In the genomic region with DNA sequence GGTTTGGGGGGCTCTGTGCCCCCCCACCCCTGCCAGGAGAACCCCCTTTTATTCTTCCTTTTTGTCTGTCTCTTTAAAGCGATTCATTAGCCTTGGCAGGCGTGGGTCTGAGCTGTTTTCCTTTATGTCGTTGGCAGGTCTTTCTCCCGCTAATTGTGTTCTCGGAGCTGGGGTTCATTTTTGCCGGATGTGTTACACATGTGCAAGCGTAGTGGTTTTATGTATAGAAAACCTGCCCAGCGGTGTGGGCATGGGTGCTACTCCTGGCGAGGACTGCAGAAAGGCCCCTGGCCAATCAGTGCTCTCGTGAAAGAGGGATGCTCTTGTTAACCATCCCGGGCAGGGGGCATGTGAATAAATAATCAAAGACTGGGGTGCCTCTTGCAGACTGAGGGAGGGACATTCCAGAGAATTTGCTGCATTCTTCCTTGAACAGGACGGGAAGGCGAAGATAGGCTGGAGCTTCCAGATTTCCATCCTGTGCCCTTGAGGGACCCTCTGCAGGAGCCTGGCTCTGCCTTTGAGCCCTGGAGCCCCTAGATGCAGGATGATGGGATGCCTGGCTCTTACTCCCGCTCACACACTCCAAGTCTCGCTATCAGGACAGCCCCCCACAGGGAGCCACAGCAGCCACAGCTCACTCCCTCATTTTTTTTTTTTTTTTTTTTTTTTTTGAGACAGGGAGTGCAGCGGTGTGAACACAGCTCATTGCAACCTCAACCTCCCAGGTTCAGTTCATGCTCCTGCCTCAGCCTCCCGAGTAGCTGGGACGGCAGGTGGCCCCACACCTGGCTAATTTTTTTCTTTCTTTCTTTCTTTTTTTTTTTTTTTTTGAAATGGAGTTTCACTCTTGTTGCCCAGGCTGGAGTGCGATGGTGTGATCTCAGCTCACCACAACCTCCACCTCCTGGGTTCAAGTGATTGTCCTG, we compare ENCODE assay signal across 22 cellular contexts. TPM values are rescaled to one million over a fixed set of nuclear protein-coding genes. Genes with fewer than 3 reads are reported as not detected.
A peak's percentile ranks its signal among the peaks of the same experiment; 100 is the strongest.
DNase-seq lines count a peak whose midpoint lies in the region; ATAC-seq, FAIRE-seq and TF ChIP-seq lines count a peak whose summit lies in the region.
"Had no signal": no experiment of that assay in that cellular context is flagged by ENCODE, and none has a peak within 500 bp of the region (broad histone marks: within the 10 kb centered on the region; RNA-seq: fewer than 3 reads in every experiment).

No MANE protein-coding gene starts in this region.

- ATAC-seq in GM19023 (IDR thresholded peaks at IDR 0.05; ENCODE audit: unreplicated experiment) (no peak), GM19455 (IDR thresholded peaks at IDR 0.05; ENCODE audit: unreplicated experiment) (no peak)
- no peak for ATAC-seq in activated CD8-positive, alpha-beta memory T cell treated with anti-CD3 and anti-CD28 coated beads, Interleukin-2, amount 10 ng/mL, durations not matched to agents 7 days and 5 days
- ATAC-seq: activated T-cell treated with anti-CD3 and anti-CD28 coated beads, Interleukin-2, amount 50 U/mL, for 72 hours; natural killer cell treated with Interleukin-12 subunit alpha and Interleukin-12 subunit beta and Interleukin-15 and Interleukin-18, amount 100 ng/mL, for 72 hours had no signal

- H3K4me2 ChIP-seq in astrocyte (ENCODE audit: low read length) (peak overlapping the region; percentile 48), smooth muscle cell (no peak overlapping the region)
- H3K4me2 ChIP-seq: PC-9 had no signal

- peaks cover 35% of the 10 kb centered on the region for H3K4me1 Mint-ChIP-seq in astrocyte (ENCODE audit: low read depth, unreplicated experiment)
- H3K4me1 Mint-ChIP-seq in activated CD8-positive, alpha-beta memory T cell treated with anti-CD3 and anti-CD28 coated beads, Interleukin-2, amount 10 ng/mL, durations not matched to agents 7 days and 5 days = no peaks in the 10 kb centered on the region
- H3K4me1 Mint-ChIP-seq: activated CD4-positive, alpha-beta memory T cell treated with anti-CD3 and anti-CD28 coated beads, Interleukin-2, amount 10 ng/mL, durations not matched to agents 7 days and 5 days had no signal

- no peaks in the 10 kb centered on the region for H3K27me3 ChIP-seq in astrocyte (ENCODE audit: insufficient read depth, low read length)
- H3K27me3 ChIP-seq in smooth muscle cell (ENCODE audit: low read depth) = no peaks in the 10 kb centered on the region
- H3K27me3 ChIP-seq: BLaER1 treated with 17β-estradiol and CSF1 and Interleukin-3, amounts not matched to agents 10 nM and 100 nM; tibial artery had no signal

- no peak overlapping the region for H2AFZ ChIP-seq in astrocyte (ENCODE audit: low read depth, low read length)
- H2AFZ ChIP-seq in smooth muscle cell (ENCODE audit: low read depth) = no peak overlapping the region
- H2AFZ ChIP-seq: PC-9 had no signal

- no peak overlapping the region for H3K9ac ChIP-seq in astrocyte (ENCODE audit: low read length)
- no peak overlapping the region for H3K9ac ChIP-seq in smooth muscle cell (ENCODE audit: low read depth)

- 67 to 76% methylated on average over 12 to 14 of the region's 19 CpGs for WGBS in mesodermal cell (ENCODE audit: insufficient coverage in 2 of 2), 2 experiments
- 77% methylated on average over 19 of the region's 19 CpGs for WGBS in smooth muscle cell (ENCODE audit: low lambda C conversion rate)

- H3K4me3 ChIP-seq in astrocyte (ENCODE audit: insufficient read depth, low read depth, low read length) = no peak overlapping the region
- H3K4me3 ChIP-seq in mesodermal cell (ENCODE audit: extremely low read depth, insufficient read depth, low read length, poor library complexity, severe bottlenecking) = no peak overlapping the region
- H3K4me3 ChIP-seq in smooth muscle cell = no peak overlapping the region
- H3K4me3 ChIP-seq: BLaER1 treated with 17β-estradiol and CSF1 and Interleukin-3, amounts not matched to agents 10 nM and 100 nM; PC-9; tibial artery had no signal

- H4K20me1 ChIP-seq in astrocyte (ENCODE audit: insufficient read depth, low read length) = peaks cover 82% of the 10 kb centered on the region
- H4K20me1 ChIP-seq in smooth muscle cell (ENCODE audit: low read depth) = peaks cover 99% of the 10 kb centered on the region

- H3F3A ChIP-seq in smooth muscle cell (ENCODE audit: low read depth) = peaks cover 24% of the 10 kb centered on the region

- H3K79me2 ChIP-seq in astrocyte (ENCODE audit: insufficient read depth, low read length) (peaks cover 75% of the 10 kb centered on the region), smooth muscle cell (ENCODE audit: low read depth) (peaks cover 92% of the 10 kb centered on the region)

- H3K36me3 Mint-ChIP-seq in astrocyte (ENCODE audit: low read depth, unreplicated experiment) = peaks cover 2% of the 10 kb centered on the region
- H3K36me3 Mint-ChIP-seq in activated CD8-positive, alpha-beta memory T cell treated with anti-CD3 and anti-CD28 coated beads, Interleukin-2, amount 10 ng/mL, durations not matched to agents 7 days and 5 days = no peaks in the 10 kb centered on the region
- H3K36me3 Mint-ChIP-seq: activated naive CD8-positive, alpha-beta T cell treated with anti-CD3 and anti-CD28 coated beads, Interleukin-2, amount 10 ng/mL, durations not matched to agents 7 days and 5 days; natural killer cell treated with Interleukin-12 subunit alpha and Interleukin-12 subunit beta and Interleukin-15 and Interleukin-18, amount 100 ng/mL, for 72 hours had no signal

- no peak overlapping the region for H3K4me3 Mint-ChIP-seq in astrocyte (ENCODE audit: unreplicated experiment)
- no peak overlapping the region for H3K4me3 Mint-ChIP-seq in activated CD8-positive, alpha-beta memory T cell treated with anti-CD3 and anti-CD28 coated beads, Interleukin-2, amount 10 ng/mL, durations not matched to agents 7 days and 5 days
- H3K4me3 Mint-ChIP-seq: activated CD4-positive, alpha-beta memory T cell treated with anti-CD3 and anti-CD28 coated beads, Interleukin-2, amount 10 ng/mL, durations not matched to agents 7 days and 5 days; activated naive CD8-positive, alpha-beta T cell treated with anti-CD3 and anti-CD28 coated beads, Interleukin-2, amount 10 ng/mL, durations not matched to agents 7 days and 5 days; activated T-cell treated with anti-CD3 and anti-CD28 coated beads, Interleukin-2, amount 50 U/mL, for 72 hours; natural killer cell treated with Interleukin-12 subunit alpha and Interleukin-12 subunit beta and Interleukin-15 and Interleukin-18, amount 100 ng/mL, for 72 hours had no signal

- DNase-seq in HEK293T (ENCODE audit: extremely low spot score) (no peak), astrocyte (ENCODE audit: low read depth) (no peak), smooth muscle cell (lab: John Stamatoyannopoulos, UW; ENCODE audit: unreplicated experiment) (no peak), epidermal melanocyte (ENCODE audit: insufficient read length, low spot score) (no peak)
- no peak for DNase-seq in activated CD8-positive, alpha-beta memory T cell treated with anti-CD3 and anti-CD28 coated beads, Interleukin-2, amount 10 ng/mL, durations not matched to agents 7 days and 5 days
- DNase-seq: activated CD4-positive, alpha-beta memory T cell treated with anti-CD3 and anti-CD28 coated beads, Interleukin-2, amount 10 ng/mL, durations not matched to agents 7 days and 5 days; activated naive CD8-positive, alpha-beta T cell treated with anti-CD3 and anti-CD28 coated beads, Interleukin-2, amount 10 ng/mL, durations not matched to agents 7 days and 5 days; activated T-cell treated with anti-CD3 and anti-CD28 coated beads, Interleukin-2, amount 50 U/mL, for 72 hours; foreskin melanocyte; GF-D8; NCI-H1694; NCI-H526 treated with DMSO at 0.1 percent for 48 hours; PC-9; stimulated activated CD4-positive, alpha-beta T cell treated with anti-CD3 and anti-CD28 coated beads, Interleukin-4, amount 100 ng/mL, for 4 hours; tibial artery had no signal

- no peaks in the 10 kb centered on the region for H3K9me3 Mint-ChIP-seq in astrocyte (ENCODE audit: unreplicated experiment)
- H3K9me3 Mint-ChIP-seq in activated CD8-positive, alpha-beta memory T cell treated with anti-CD3 and anti-CD28 coated beads, Interleukin-2, amount 10 ng/mL, durations not matched to agents 7 days and 5 days (ENCODE audit: low read depth) = no peaks in the 10 kb centered on the region
- H3K9me3 Mint-ChIP-seq: activated CD4-positive, alpha-beta memory T cell treated with anti-CD3 and anti-CD28 coated beads, Interleukin-2, amount 10 ng/mL, durations not matched to agents 7 days and 5 days; activated naive CD8-positive, alpha-beta T cell treated with anti-CD3 and anti-CD28 coated beads, Interleukin-2, amount 10 ng/mL, durations not matched to agents 7 days and 5 days; activated T-cell treated with anti-CD3 and anti-CD28 coated beads, Interleukin-2, amount 50 U/mL, for 72 hours; natural killer cell treated with Interleukin-12 subunit alpha and Interleukin-12 subunit beta and Interleukin-15 and Interleukin-18, amount 100 ng/mL, for 72 hours had no signal

- POLR2A ChIA-PET in HEK293T (lab: Yijun Ruan, JAX) = no interaction called here

- H3K27ac ChIP-seq in astrocyte (ENCODE audit: low read depth, low read length) = no peak overlapping the region
- H3K27ac ChIP-seq in mesodermal cell (ENCODE audit: low read depth, low read length, severe bottlenecking) = peak overlapping the region; percentile 74
- peak overlapping the region; percentile 84 for H3K27ac ChIP-seq in smooth muscle cell (ENCODE audit: low read depth)
- H3K27ac ChIP-seq: PC-9, tibial artery had no signal

- H3K27me3 Mint-ChIP-seq in astrocyte (ENCODE audit: low read depth, unreplicated experiment) = no peaks in the 10 kb centered on the region
- no peaks in the 10 kb centered on the region for H3K27me3 Mint-ChIP-seq in activated CD8-positive, alpha-beta memory T cell treated with anti-CD3 and anti-CD28 coated beads, Interleukin-2, amount 10 ng/mL, durations not matched to agents 7 days and 5 days
- H3K27me3 Mint-ChIP-seq: activated CD4-positive, alpha-beta memory T cell treated with anti-CD3 and anti-CD28 coated beads, Interleukin-2, amount 10 ng/mL, durations not matched to agents 7 days and 5 days; activated naive CD8-positive, alpha-beta T cell treated with anti-CD3 and anti-CD28 coated beads, Interleukin-2, amount 10 ng/mL, durations not matched to agents 7 days and 5 days; natural killer cell treated with Interleukin-12 subunit alpha and Interleukin-12 subunit beta and Interleukin-15 and Interleukin-18, amount 100 ng/mL, for 72 hours had no signal

- H3K4me1 ChIP-seq in astrocyte (ENCODE audit: insufficient read depth, low read length) (peaks cover 12% of the 10 kb centered on the region), mesodermal cell (ENCODE audit: control insufficient read depth, insufficient read depth, low read length, poor library complexity, severe bottlenecking) (peaks cover 49% of the 10 kb centered on the region), smooth muscle cell (ENCODE audit: low read depth) (peaks cover 49% of the 10 kb centered on the region)

- H3K9me3 ChIP-seq in astrocyte (ENCODE audit: insufficient read depth, low read depth, low read length) (no peaks in the 10 kb centered on the region), mesodermal cell (ENCODE audit: control insufficient read depth, low read length) (no peaks in the 10 kb centered on the region), smooth muscle cell (replicated peaks; ENCODE audit: low read depth) (no peaks in the 10 kb centered on the region)
- H3K9me3 ChIP-seq: BLaER1 treated with 17β-estradiol and CSF1 and Interleukin-3, amounts not matched to agents 10 nM and 100 nM; tibial artery had no signal

- H3K36me3 ChIP-seq in astrocyte (ENCODE audit: insufficient read depth, low read length) (no peaks in the 10 kb centered on the region), mesodermal cell (ENCODE audit: control insufficient read depth, insufficient read depth, low read length) (peaks cover 12% of the 10 kb centered on the region), smooth muscle cell (ENCODE audit: low read depth) (no peaks in the 10 kb centered on the region)
- H3K36me3 ChIP-seq: tibial artery had no signal

- H3K27ac Mint-ChIP-seq in astrocyte (ENCODE audit: unreplicated experiment) = no peak overlapping the region
- H3K27ac Mint-ChIP-seq in activated CD8-positive, alpha-beta memory T cell treated with anti-CD3 and anti-CD28 coated beads, Interleukin-2, amount 10 ng/mL, durations not matched to agents 7 days and 5 days = no peak overlapping the region
- H3K27ac Mint-ChIP-seq: activated CD4-positive, alpha-beta memory T cell treated with anti-CD3 and anti-CD28 coated beads, Interleukin-2, amount 10 ng/mL, durations not matched to agents 7 days and 5 days; activated naive CD8-positive, alpha-beta T cell treated with anti-CD3 and anti-CD28 coated beads, Interleukin-2, amount 10 ng/mL, durations not matched to agents 7 days and 5 days; activated T-cell treated with anti-CD3 and anti-CD28 coated beads, Interleukin-2, amount 50 U/mL, for 72 hours had no signal

- no peak for FAIRE-seq in astrocyte (lab: Jason Lieb, UNC)
- FAIRE-seq: GM12892, HTR-8/SVneo had no signal

- TF ChIP-seq CTCF in astrocyte (IDR thresholded peaks at IDR 0.05; ENCODE audit: insufficient read depth, low read depth, low read length) (no peak), smooth muscle cell (IDR thresholded peaks at IDR 0.05; ENCODE audit: borderline replicate concordance, insufficient read depth, poor library complexity, severe bottlenecking) (no peak)

- CTCF ChIA-PET in HEK293T (lab: Yijun Ruan, JAX) = interaction anchor here (0.6 to 1.1 kb wide), 4 partner anchors 14 to 1190 kb away, joined by 3 to 5 read pairs (median 3); a partner anchor contains a TSS
- CTCF ChIA-PET in activated CD8-positive, alpha-beta memory T cell treated with anti-CD3 and anti-CD28 coated beads, Interleukin-2, amount 10 ng/mL, durations not matched to agents 7 days and 5 days (lab: Charles Lee) = no interaction called here

RNA-seq across cellular contexts. Expression of a gene that starts 14.2 kb away (rescaled TPM):
- total RNA-seq in astrocyte (62.6 and 62.7 TPM in 2 replicates), smooth muscle cell (22.7 and 25.4 TPM in 2 replicates)
- polyA plus RNA-seq in mesodermal cell (2013, experiment 1 of 2) = 93.2 TPM
- polyA plus RNA-seq in mesodermal cell (2013, experiment 2 of 2) = 83.9 TPM
- polyA plus RNA-seq in smooth muscle cell = 39.3 and 48.1 TPM in 2 replicates
- total RNA-seq in activated CD8-positive, alpha-beta memory T cell treated with anti-CD3 and anti-CD28 coated beads, Interleukin-2, amount 10 ng/mL, durations not matched to agents 7 days and 5 days = 10 to 100 TPM; 38.5 to 48.1 TPM

RNA-seq across cellular contexts. Expression of a gene that starts 37.3 kb away (rescaled TPM):
- total RNA-seq in astrocyte = 0.23 and 0.58 TPM in 2 replicates
- polyA plus RNA-seq in mesodermal cell (2013, experiment 1 of 2) = 0.81 TPM
- polyA plus RNA-seq in mesodermal cell (2013, experiment 2 of 2) = not detected
- total RNA-seq in smooth muscle cell = 0.13 TPM in 1 of 2 replicates, not detected in the other
- 0.79 and 1.5 TPM in 2 replicates for polyA plus RNA-seq in smooth muscle cell
- 1 to 10 TPM; 1.2 to 1.7 TPM for total RNA-seq in activated CD8-positive, alpha-beta memory T cell treated with anti-CD3 and anti-CD28 coated beads, Interleukin-2, amount 10 ng/mL, durations not matched to agents 7 days and 5 days

RNA-seq across cellular contexts. Expression of a gene that starts 42.9 kb away (rescaled TPM):
- total RNA-seq in astrocyte (69.5 and 76.7 TPM in 2 replicates), smooth muscle cell (89.3 and 106 TPM in 2 replicates)
- polyA plus RNA-seq in mesodermal cell (2013, experiment 1 of 2) = 75.8 TPM
- polyA plus RNA-seq in mesodermal cell (2013, experiment 2 of 2) = 58.8 TPM
- polyA plus RNA-seq in smooth muscle cell = 89.8 and 90.6 TPM in 2 replicates
- total RNA-seq in activated CD8-positive, alpha-beta memory T cell treated with anti-CD3 and anti-CD28 coated beads, Interleukin-2, amount 10 ng/mL, durations not matched to agents 7 days and 5 days = 10 to 100 TPM; 21.7 to 27.3 TPM

RNA-seq across cellular contexts. Expression of a gene that starts 43.1 kb away (rescaled TPM):
- total RNA-seq in astrocyte (28.9 and 31.7 TPM in 2 replicates), smooth muscle cell (14.7 and 16.8 TPM in 2 replicates)
- polyA plus RNA-seq in mesodermal cell (2013, experiment 1 of 2) = 17.7 TPM
- 17.0 TPM for polyA plus RNA-seq in mesodermal cell (2013, experiment 2 of 2)
- 14.9 and 25.8 TPM in 2 replicates for polyA plus RNA-seq in smooth muscle cell
- 10 to 100 TPM; 25.2 to 28.5 TPM for total RNA-seq in activated CD8-positive, alpha-beta memory T cell treated with anti-CD3 and anti-CD28 coated beads, Interleukin-2, amount 10 ng/mL, durations not matched to agents 7 days and 5 days

RNA-seq across cellular contexts. Expression of a gene that starts 49.5 kb away (rescaled TPM):
- 27.0 and 29.7 TPM in 2 replicates for total RNA-seq in astrocyte
- 40.8 TPM for polyA plus RNA-seq in mesodermal cell (2013, experiment 1 of 2)
- 33.7 TPM for polyA plus RNA-seq in mesodermal cell (2013, experiment 2 of 2)
- total RNA-seq in smooth muscle cell = 30.7 and 44.4 TPM in 2 replicates
- 99.9 and 107 TPM in 2 replicates for polyA plus RNA-seq in smooth muscle cell
- total RNA-seq in activated CD8-positive, alpha-beta memory T cell treated with anti-CD3 and anti-CD28 coated beads, Interleukin-2, amount 10 ng/mL, durations not matched to agents 7 days and 5 days = 10 to 100 TPM; 16.0 to 19.2 TPM
